In genomic region chr4:101158136-101158485, GRCh38 we compare ENCODE assay signal across 15 cellular contexts.
DNase-seq lines count a peak whose midpoint lies in the region; ATAC-seq and TF ChIP-seq lines count a peak whose summit lies in the region.
"Had no signal": no experiment of that assay in that cellular context is flagged by ENCODE, and none has a peak within 500 bp of the region (broad histone marks: within the 10 kb centered on the region; RNA-seq: fewer than 3 reads in every experiment).

No MANE protein-coding gene starts in this region.

- H3K27me3 Mint-ChIP-seq in H9 (ENCODE audit: low read depth), result no peaks in the 10 kb centered on the region
- H3K27me3 Mint-ChIP-seq in stimulated activated memory B cell treated with anti-CD40 and anti-IgM and Interleukin-4, amounts not matched to agents 10 μg/mL and 1 μg/mL and 100 μg/mL, for 72 hours, result no peaks in the 10 kb centered on the region
- peaks cover 2% of the 10 kb centered on the region for H3K27me3 Mint-ChIP-seq in progenitor cell of endocrine pancreas

- H3K27me3 ChIP-seq in H9 (ENCODE audit: insufficient read depth, low read length) (no peaks in the 10 kb centered on the region), layer of hippocampus (ENCODE audit: control insufficient read depth, insufficient read depth, low read length) (no peaks in the 10 kb centered on the region)
- H3K27me3 ChIP-seq: foreskin keratinocyte, right lobe of liver had no signal

- H3K36me3 Mint-ChIP-seq in H9 (ENCODE audit: insufficient read depth in 1 of 3, low read depth in 3 of 3) (no peaks in the 10 kb centered on the region), progenitor cell of endocrine pancreas (ENCODE audit: insufficient read depth) (peaks cover 1% of the 10 kb centered on the region)
- no peaks in the 10 kb centered on the region for H3K36me3 Mint-ChIP-seq in stimulated activated memory B cell treated with anti-CD40 and anti-IgM and Interleukin-4, amounts not matched to agents 10 μg/mL and 1 μg/mL and 100 μg/mL, for 72 hours

- H3K14ac ChIP-seq in H9 (ENCODE audit: insufficient read depth, low read length), result no peak overlapping the region

- no peak overlapping the region for H2BK12ac ChIP-seq in H9 (ENCODE audit: insufficient read length, low read depth, low read length)

- no peak overlapping the region for H3K27ac ChIP-seq in H9 (ENCODE audit: insufficient read length, low read depth, low read length)
- H3K27ac ChIP-seq in layer of hippocampus (ENCODE audit: low read depth, low read length), result peak overlapping the region; percentile 24
- H3K27ac ChIP-seq: foreskin keratinocyte, right lobe of liver had no signal

- no peak overlapping the region for H4K91ac ChIP-seq in H9 (ENCODE audit: insufficient read length, low read depth, low read length)

- no peak overlapping the region for H4K5ac ChIP-seq in H9 (ENCODE audit: insufficient read length, low read depth, low read length)

- peaks cover 3% of the 10 kb centered on the region; the same call in 1 of the 2 replicates for H3K4me1 ChIP-seq in H9 (ENCODE audit: insufficient read depth, low read length)
- H3K4me1 ChIP-seq: Caco-2, right lobe of liver had no signal

- H3K9me3 ChIP-seq in H9 (ENCODE audit: control insufficient read depth, low read depth, low read length), result no peaks in the 10 kb centered on the region
- H3K9me3 ChIP-seq: Caco-2, right lobe of liver had no signal

- no peak overlapping the region for H2BK15ac ChIP-seq in H9 (ENCODE audit: low read depth, low read length)

- H3T11ph ChIP-seq in H9 (ENCODE audit: low read length), result no peak overlapping the region

- H2BK20ac ChIP-seq in H9 (ENCODE audit: low read depth, low read length, poor library complexity, severe bottlenecking), result no peak overlapping the region

- POLR2A ChIA-PET in HEK293T (lab: Yijun Ruan, JAX), result no interaction called here

- H2BK120ac ChIP-seq in H9 (ENCODE audit: low read depth, low read length, poor library complexity, severe bottlenecking), result no peak overlapping the region

- no peak for DNase-seq in H9
- peak in 34 of 56 donors; percentile 0 to 56 (median 14) for DNase-seq in amygdala (lab: John Stamatoyannopoulos, UW)
- DNase-seq in HEK293T (ENCODE audit: extremely low spot score), result no peak
- DNase-seq in activated CD4-positive, alpha-beta T cell treated with anti-CD3 and anti-CD28 coated beads for 1 hour, result no peak
- no peak for DNase-seq in progenitor cell of endocrine pancreas (ENCODE audit: low spot score, unreplicated experiment)
- DNase-seq: activated CD4-positive, CD25-positive, alpha-beta regulatory T cell; activated CD8-positive, alpha-beta memory T cell treated with anti-CD3 and anti-CD28 coated beads, Interleukin-2, amount 50 U/mL, for 4 hours; Caco-2; dermis blood vessel endothelial cell; foreskin keratinocyte; NCI-H2171; right lobe of liver had no signal

- no peak overlapping the region for H2AK5ac ChIP-seq in H9 (ENCODE audit: insufficient read length, low read length)

- no peak overlapping the region for H4K8ac ChIP-seq in H9 (replicated peaks; ENCODE audit: insufficient read length, low read depth, low read length)

- no CpG with 5 or more reads among the region's 3 CpGs for WGBS in H9 (ENCODE audit: extremely low coverage, insufficient read length, low lambda C conversion rate)

- H3K56ac ChIP-seq in H9 (ENCODE audit: insufficient read length, low read depth, low read length), result no peak overlapping the region

- no peak overlapping the region for H3K23ac ChIP-seq in H9 (ENCODE audit: insufficient read length, low read depth, low read length)

- H3K9me3 Mint-ChIP-seq in H9 (no peaks in the 10 kb centered on the region), progenitor cell of endocrine pancreas (ENCODE audit: low read depth) (no peaks in the 10 kb centered on the region)
- H3K9me3 Mint-ChIP-seq in stimulated activated memory B cell treated with anti-CD40 and anti-IgM and Interleukin-4, amounts not matched to agents 10 μg/mL and 1 μg/mL and 100 μg/mL, for 72 hours, result no peaks in the 10 kb centered on the region

- H3K4me3 Mint-ChIP-seq in H9 (no peak overlapping the region), progenitor cell of endocrine pancreas (ENCODE audit: low read depth) (no peak overlapping the region)
- H3K4me3 Mint-ChIP-seq in stimulated activated memory B cell treated with anti-CD40 and anti-IgM and Interleukin-4, amounts not matched to agents 10 μg/mL and 1 μg/mL and 100 μg/mL, for 72 hours, result no peak overlapping the region

- H3K4me2 ChIP-seq in H9 (ENCODE audit: insufficient read depth, insufficient read length, low read length), result no peak overlapping the region

- H3K18ac ChIP-seq in H9 (ENCODE audit: insufficient read length, low read depth, low read length), result no peak overlapping the region

- no peak overlapping the region for H3K9ac ChIP-seq in H9 (ENCODE audit: extremely low read depth, insufficient read length, low read length)

- no peak for ATAC-seq in stimulated activated memory B cell treated with anti-CD40 and anti-IgM and Interleukin-4, amounts not matched to agents 10 μg/mL and 1 μg/mL and 100 μg/mL, for 72 hours
- no peak for ATAC-seq in HG03432 (IDR thresholded peaks at IDR 0.05; ENCODE audit: unreplicated experiment)
- ATAC-seq: foreskin keratinocyte, right lobe of liver had no signal

- no peak overlapping the region for H2BK5ac ChIP-seq in H9 (ENCODE audit: insufficient read length, low read length)

- H4K20me1 ChIP-seq in H9 (ENCODE audit: control insufficient read depth, insufficient read depth, insufficient read length), result no peaks in the 10 kb centered on the region

- H3K79me1 ChIP-seq in H9 (ENCODE audit: insufficient read depth, low read depth, low read length, poor library complexity, severe bottlenecking), result no peaks in the 10 kb centered on the region

- no peak overlapping the region for H3K4ac ChIP-seq in H9 (ENCODE audit: low read depth, low read length)

- peaks cover 46 to 53% of the 10 kb centered on the region in 2 experiments for H3K4me1 Mint-ChIP-seq in H9
- peaks cover 46% of the 10 kb centered on the region for H3K4me1 Mint-ChIP-seq in stimulated activated memory B cell treated with anti-CD40 and anti-IgM and Interleukin-4, amounts not matched to agents 10 μg/mL and 1 μg/mL and 100 μg/mL, for 72 hours
- peaks cover 8% of the 10 kb centered on the region for H3K4me1 Mint-ChIP-seq in progenitor cell of endocrine pancreas (ENCODE audit: low read depth)

- CTCF ChIA-PET in HEK293T (lab: Yijun Ruan, JAX), result no interaction called here

- H3K79me2 ChIP-seq in H9 (ENCODE audit: insufficient read depth, low read length), result no peaks in the 10 kb centered on the region; the same call in 1 of the 2 replicates

- no peaks in the 10 kb centered on the region for H3K23me2 ChIP-seq in H9 (ENCODE audit: insufficient read length, low read depth, low read length, poor library complexity, severe bottlenecking)

- H2AFZ ChIP-seq in H9 (ENCODE audit: low read length), result no peak overlapping the region

- H3K27ac Mint-ChIP-seq in H9, result peak overlapping the region; percentile 42 to 91 (median 46); a peak in 6 of 7 replicates
- H3K27ac Mint-ChIP-seq in stimulated activated memory B cell treated with anti-CD40 and anti-IgM and Interleukin-4, amounts not matched to agents 10 μg/mL and 1 μg/mL and 100 μg/mL, for 72 hours, result peak overlapping the region; percentile 24
- no peak overlapping the region for H3K27ac Mint-ChIP-seq in progenitor cell of endocrine pancreas

- TF ChIP-seq CTCF in H9 (conservative IDR thresholded peaks at IDR 0.05) (no peak), progenitor cell of endocrine pancreas (IDR thresholded peaks at IDR 0.05; ENCODE audit: unreplicated experiment) (no peak)

TF ChIP-seq in HEK293T, 16 proteins besides CTCF, POLR2A, EP300 and RAD21:
- no peak for TF ChIP-seq ARNT (IDR thresholded peaks at IDR 0.05)
- no peak for TF ChIP-seq LEF1 (IDR thresholded peaks at IDR 0.05; ENCODE audit: borderline replicate concordance)
- TF ChIP-seq BHLHE40 (IDR thresholded peaks at IDR 0.05; ENCODE audit: borderline replicate concordance), result no peak
- no peak for TF ChIP-seq ELF4 (IDR thresholded peaks at IDR 0.05)
- no peak for TF ChIP-seq ZNF384 (IDR thresholded peaks at IDR 0.05)
TF ChIP-seq in HEK293T: peak in this region for 0.

Comparison
In these comparisons a context has a peak if more than half of its experiments do, and no peak if none do; other contexts are left out.
1. DNase-seq: peak in amygdala (34 of 56); none in H9 (single experiment), HEK293T (single experiment), activated CD4-positive, alpha-beta T cell treated with anti-CD3 and anti-CD28 coated beads for 1 hour (single experiment) and progenitor cell of endocrine pancreas (single experiment).